In genomic region chr10:23241779-23242178, GRCh38 we compare ENCODE assay signal across 18 cellular contexts. TPM values are rescaled to one million over a fixed set of nuclear protein-coding genes. Genes with fewer than 3 reads are reported as not detected.
"Had no signal": no experiment of that assay in that cellular context is flagged by ENCODE, and none has a peak within 500 bp of the region (broad histone marks: within the 10 kb centered on the region; RNA-seq: fewer than 3 reads in every experiment).

No MANE protein-coding gene starts in this region.

RNA-seq across cellular contexts. Expression of gene PTF1A, which starts 49.7 kb away (rescaled TPM):
- total RNA-seq: activated naive CD4-positive, alpha-beta T cell treated with anti-CD3 and anti-CD28 coated beads for 36 hours; activated naive CD4-positive, alpha-beta T cell treated with anti-CD3 and anti-CD28 coated beads, Interleukin-2, amount 50 U/mL, for 72 hours; activated naive CD8-positive, alpha-beta T cell treated with anti-CD3 and anti-CD28 coated beads for 36 hours; activated naive CD8-positive, alpha-beta T cell treated with anti-CD3 and anti-CD28 coated beads, Interleukin-2, amount 10 ng/mL, durations not matched to agents 7 days and 5 days; activated T-cell treated with anti-CD3 and anti-CD28 coated beads, Interleukin-2, amount 50 U/mL, for 4 hours; activated T-cell treated with anti-CD3 and anti-CD28 coated beads, Interleukin-2, amount 50 U/mL, for 72 hours; activated T-helper 1 cell treated with anti-CD3 and anti-CD28 coated beads, Interleukin-12 subunit alpha, Interleukin-12 subunit beta, Interleukin-2, Interleukin-4 antibody, amounts not matched to agents 30 ng/mL and 10 ng/mL and 1 ng/mL, durations not matched to agents 14 hours and 24 hours and 36 hours; activated T-helper 17 cell treated with anti-CD3 and anti-CD28 coated beads, Interleukin-2, amount 50 U/mL, for 72 hours; activated T-helper 2 cell treated with anti-CD3 and anti-CD28 coated beads, Interferon-gamma antibody, Interleukin-2, Interleukin-4, amounts not matched to agents 10 μg/mL and 5 μg/mL and 100 μg/mL, durations not matched to agents 14 hours and 24 hours and 36 hours; adrenal gland; aorta; ascending aorta; astrocyte; breast epithelium; bronchial epithelial cell; cardiac muscle cell; cardiac septum; chondrocyte had no signal
- polyA plus RNA-seq: adrenal gland, aorta, cardiac muscle cell had no signal
